ENCODE assay signal across 8 cellular contexts in genomic region chr17:47889734-47890529, GRCh38. TPM values are rescaled to one million over a fixed set of nuclear protein-coding genes. Genes with fewer than 3 reads are reported as not detected.
DNase-seq lines count a peak whose midpoint lies in the region; ATAC-seq, FAIRE-seq and TF ChIP-seq lines count a peak whose summit lies in the region.

No MANE protein-coding gene starts in this region.

- peak overlapping the region; percentile 82 for H3K4me3 Mint-ChIP-seq in neural crest cell

- no peak overlapping the region for H3K27ac Mint-ChIP-seq in neural crest cell (ENCODE audit: unreplicated experiment)

- DNase-seq in GF-D8 (lab: John Stamatoyannopoulos, UW) (peak; percentile 28), LoVo (ENCODE audit: low spot score) (peak; percentile 82), RCC 7860 (ENCODE audit: low spot score) (peak; percentile 64), fibroblast of lung (ENCODE audit: low read depth in 2 of 2) (peak; percentile 67 to 81), neural crest cell (ENCODE audit: low read depth, low spot score) (peak; percentile 91)
- DNase-seq in activated T-cell treated with anti-CD3 and anti-CD28 coated beads, Interleukin-2, amount 50 U/mL, for 48 hours, result peak; percentile 93 to 94
- DNase-seq in stimulated activated naive CD4-positive, alpha-beta T cell treated with Interleukin-2 at 50 U/mL for 16 hours (lab: John Stamatoyannopoulos, UW), result peak; percentile 87

- no peaks in the 10 kb centered on the region for H3K36me3 ChIP-seq in fibroblast of lung (ENCODE audit: control insufficient read depth, insufficient read depth, low read length)

- H3K4me1 ChIP-seq in fibroblast of lung (ENCODE audit: control insufficient read depth, extremely low read depth, insufficient read depth, low read length), result peaks cover 4% of the 10 kb centered on the region

- H3K9me3 ChIP-seq in fibroblast of lung (ENCODE audit: control insufficient read depth, insufficient read depth, low read depth, low read length), result no peaks in the 10 kb centered on the region

- H3K27ac ChIP-seq in fibroblast of lung (ENCODE audit: insufficient read depth, low read length), result no peak overlapping the region

- H3K9me3 Mint-ChIP-seq in neural crest cell, result no peaks in the 10 kb centered on the region

- H3K36me3 Mint-ChIP-seq in neural crest cell (ENCODE audit: low read depth), result no peaks in the 10 kb centered on the region

- H2AFZ ChIP-seq in fibroblast of lung (ENCODE audit: low read length), result no peak overlapping the region

- H3K27me3 Mint-ChIP-seq in neural crest cell (ENCODE audit: low read depth), result no peaks in the 10 kb centered on the region

- FAIRE-seq in RCC 7860 (lab: Jason Lieb, UNC), result no peak

- ATAC-seq in HG02678 (IDR thresholded peaks at IDR 0.05; ENCODE audit: unreplicated experiment), result no peak

- no peaks in the 10 kb centered on the region for H4K20me1 ChIP-seq in fibroblast of lung (ENCODE audit: control insufficient read depth, extremely low read depth, insufficient read depth, low read length)

- no peaks in the 10 kb centered on the region for H3K27me3 ChIP-seq in fibroblast of lung (ENCODE audit: control insufficient read depth, insufficient read depth, low read length)

- TF ChIP-seq CTCF in fibroblast of lung (conservative IDR thresholded peaks at IDR 0.05 in 1 of 2, IDR thresholded peaks at IDR 0.05 in 1 of 2; ENCODE audit: low read depth in 1 of 2, low read length in 2 of 2), result peak; percentile 86 to 91
- TF ChIP-seq CTCF in neural crest cell (conservative IDR thresholded peaks at IDR 0.05), result peak; percentile 97

- H3K4me2 ChIP-seq in fibroblast of lung (ENCODE audit: extremely low read depth, insufficient read depth, low read length), result no peak overlapping the region

- no peaks in the 10 kb centered on the region for H3K79me2 ChIP-seq in fibroblast of lung (ENCODE audit: control insufficient read depth, insufficient read depth, low read length)

- no peak overlapping the region for H3K9ac ChIP-seq in fibroblast of lung (ENCODE audit: insufficient read depth, low read length)

- H3K4me1 Mint-ChIP-seq in neural crest cell, result peaks cover 8% of the 10 kb centered on the region

- H3K4me3 ChIP-seq in fibroblast of lung (replicated peaks in 1 of 4; ENCODE audit: control extremely low read depth in 1 of 4, insufficient read depth in 1 of 4, low read depth in 3 of 4, low read length in 4 of 4), result no peak overlapping the region

RNA-seq across cellular contexts. Expression of gene SP2, which starts 6.1 kb away (rescaled TPM):
- total RNA-seq in fibroblast of lung (0.26 and 1.5 TPM in 2 replicates), neural crest cell (22.4 and 23.2 TPM in 2 replicates)
- polyA plus RNA-seq in fibroblast of lung, result 2.6 and 5.3 TPM in 2 replicates
- 10.3 and 14.4 TPM in 2 replicates for polyA plus RNA-seq in fibroblast of lung (2012)
- 10.4 and 31.4 TPM in 2 replicates for polyA minus RNA-seq in fibroblast of lung (ENCODE audit: low replicate concordance)

RNA-seq across cellular contexts. Expression of gene SP6, which starts 39.0 kb away (rescaled TPM):
- total RNA-seq in fibroblast of lung (under 0.01 TPM in 1 of 2 replicates, not detected in the other), neural crest cell (0.16 and 0.25 TPM in 2 replicates)
- polyA plus RNA-seq in fibroblast of lung, result 0.07 and 0.11 TPM in 2 replicates
- polyA plus RNA-seq in fibroblast of lung (2012), result 0.12 and 0.25 TPM in 2 replicates
- not detected in 2 replicates for polyA minus RNA-seq in fibroblast of lung (ENCODE audit: low replicate concordance)

RNA-seq across cellular contexts. Expression of gene SCRN2, which starts 48.9 kb away (rescaled TPM):
- total RNA-seq in fibroblast of lung, result 22.3 and 40.8 TPM in 2 replicates
- 10.2 and 10.6 TPM in 2 replicates for polyA plus RNA-seq in fibroblast of lung
- polyA plus RNA-seq in fibroblast of lung (2012), result 12.8 and 15.5 TPM in 2 replicates
- polyA minus RNA-seq in fibroblast of lung (ENCODE audit: low replicate concordance), result 23.8 and 24.3 TPM in 2 replicates
- total RNA-seq in neural crest cell, result 32.7 and 37.8 TPM in 2 replicates

RNA-seq across cellular contexts. Expression of gene PNPO, which starts 51.4 kb away (rescaled TPM):
- total RNA-seq in fibroblast of lung (16.2 and 26.6 TPM in 2 replicates), neural crest cell (7.1 and 7.5 TPM in 2 replicates)
- 25.7 and 38.6 TPM in 2 replicates for polyA plus RNA-seq in fibroblast of lung
- polyA plus RNA-seq in fibroblast of lung (2012), result 10.3 and 18.9 TPM in 2 replicates
- polyA minus RNA-seq in fibroblast of lung (ENCODE audit: low replicate concordance), result 28.6 and 55.1 TPM in 2 replicates

RNA-seq across cellular contexts. Expression of gene LRRC46, which starts 58.5 kb away (rescaled TPM):
- under 0.01 TPM in 2 replicates for total RNA-seq in fibroblast of lung
- 0.19 and 0.93 TPM in 2 replicates for polyA plus RNA-seq in fibroblast of lung
- 0.41 and 1.1 TPM in 2 replicates for polyA plus RNA-seq in fibroblast of lung (2012)
- polyA minus RNA-seq in fibroblast of lung (ENCODE audit: low replicate concordance), result 2.1 TPM in 1 of 2 replicates, not detected in the other
- 0.84 and 1.4 TPM in 2 replicates for total RNA-seq in neural crest cell

Comparison
In these comparisons a context has a peak if more than half of its experiments do, and no peak if none do; other contexts are left out.
1. DNase-seq: peak in every context shown above with its lines; median percentile 94 in activated T-cell treated with anti-CD3 and anti-CD28 coated beads, Interleukin-2, amount 50 U/mL, for 48 hours; 91 in neural crest cell; 87 in stimulated activated naive CD4-positive, alpha-beta T cell treated with Interleukin-2 at 50 U/mL for 16 hours; 82 in LoVo; 74 in fibroblast of lung; 64 in RCC 7860; 28 in GF-D8.